In the genomic region with DNA sequence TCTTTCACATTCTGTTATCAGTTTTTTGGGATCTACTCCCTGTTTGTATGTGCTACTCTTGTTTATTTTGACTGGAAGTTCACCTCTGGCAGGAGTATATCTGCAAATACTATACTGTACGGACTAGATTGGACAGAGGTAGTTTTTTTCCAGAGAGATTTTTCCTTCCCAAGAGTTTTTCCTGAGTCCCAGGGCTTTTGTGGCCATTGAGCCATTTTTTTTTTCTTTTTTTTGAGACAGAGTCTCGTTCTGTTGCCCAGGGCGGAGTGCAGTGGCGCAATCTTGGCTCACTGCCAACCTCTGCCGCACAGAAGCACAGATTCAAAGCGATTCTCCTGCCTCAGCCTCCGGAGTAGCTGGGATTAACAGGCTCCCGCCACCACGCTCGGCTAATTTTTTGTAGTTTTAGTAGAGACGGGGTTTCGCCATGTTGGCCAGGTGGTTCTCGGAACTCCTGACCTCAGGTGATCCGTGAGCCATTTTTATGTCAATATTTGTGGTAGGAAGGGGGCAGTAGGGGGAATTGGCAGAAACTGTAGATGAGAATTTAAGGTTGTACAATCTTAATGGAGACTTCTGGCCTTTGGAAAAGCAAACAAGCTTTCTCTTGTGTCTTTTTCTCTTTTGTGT, we compare ENCODE assay signal across 1 cellular context.
TF ChIP-seq lines count a peak whose summit lies in the region.

No MANE protein-coding gene starts in this region.

TF ChIP-seq in HCT116, 20 proteins besides CTCF, POLR2A, EP300 and RAD21 (continued from another document):
- TF ChIP-seq, protein P1, sequence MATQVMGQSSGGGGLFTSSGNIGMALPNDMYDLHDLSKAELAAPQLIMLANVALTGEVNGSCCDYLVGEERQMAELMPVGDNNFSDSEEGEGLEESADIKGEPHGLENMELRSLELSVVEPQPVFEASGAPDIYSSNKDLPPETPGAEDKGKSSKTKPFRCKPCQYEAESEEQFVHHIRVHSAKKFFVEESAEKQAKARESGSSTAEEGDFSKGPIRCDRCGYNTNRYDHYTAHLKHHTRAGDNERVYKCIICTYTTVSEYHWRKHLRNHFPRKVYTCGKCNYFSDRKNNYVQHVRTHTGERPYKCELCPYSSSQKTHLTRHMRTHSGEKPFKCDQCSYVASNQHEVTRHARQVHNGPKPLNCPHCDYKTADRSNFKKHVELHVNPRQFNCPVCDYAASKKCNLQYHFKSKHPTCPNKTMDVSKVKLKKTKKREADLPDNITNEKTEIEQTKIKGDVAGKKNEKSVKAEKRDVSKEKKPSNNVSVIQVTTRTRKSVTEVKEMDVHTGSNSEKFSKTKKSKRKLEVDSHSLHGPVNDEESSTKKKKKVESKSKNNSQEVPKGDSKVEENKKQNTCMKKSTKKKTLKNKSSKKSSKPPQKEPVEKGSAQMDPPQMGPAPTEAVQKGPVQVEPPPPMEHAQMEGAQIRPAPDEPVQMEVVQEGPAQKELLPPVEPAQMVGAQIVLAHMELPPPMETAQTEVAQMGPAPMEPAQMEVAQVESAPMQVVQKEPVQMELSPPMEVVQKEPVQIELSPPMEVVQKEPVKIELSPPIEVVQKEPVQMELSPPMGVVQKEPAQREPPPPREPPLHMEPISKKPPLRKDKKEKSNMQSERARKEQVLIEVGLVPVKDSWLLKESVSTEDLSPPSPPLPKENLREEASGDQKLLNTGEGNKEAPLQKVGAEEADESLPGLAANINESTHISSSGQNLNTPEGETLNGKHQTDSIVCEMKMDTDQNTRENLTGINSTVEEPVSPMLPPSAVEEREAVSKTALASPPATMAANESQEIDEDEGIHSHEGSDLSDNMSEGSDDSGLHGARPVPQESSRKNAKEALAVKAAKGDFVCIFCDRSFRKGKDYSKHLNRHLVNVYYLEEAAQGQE (IDR thresholded peaks at IDR 0.05; ENCODE audit: low read depth) = no peak
